Comparison of ENCODE assay signal across 25 cellular contexts in genomic region chr1:30472009-30472408, GRCh38.
DNase-seq lines count a peak whose midpoint lies in the region; ATAC-seq and TF ChIP-seq lines count a peak whose summit lies in the region.
"Had no signal": no experiment of that assay in that cellular context is flagged by ENCODE, and none has a peak within 500 bp of the region (broad histone marks: within the 10 kb centered on the region; RNA-seq: fewer than 3 reads in every experiment).

No MANE protein-coding gene starts in this region.

- ATAC-seq in Right ventricle myocardium superior (ENCODE audit: poor library complexity) (no peak), GM19467 (IDR thresholded peaks at IDR 0.05; ENCODE audit: unreplicated experiment) (no peak), GM18861 (IDR thresholded peaks at IDR 0.05; ENCODE audit: unreplicated experiment) (no peak), GM18858 (IDR thresholded peaks at IDR 0.05; ENCODE audit: unreplicated experiment) (no peak)

- no peak overlapping the region for H3K4me3 ChIP-seq in sigmoid colon
- H3K4me3 ChIP-seq: HAP-1, K562, PC-9 had no signal

- TF ChIP-seq CTCF in sigmoid colon (IDR thresholded peaks at IDR 0.05) = no peak

- intact Hi-C loops in cardiac septum (cut with DNase I) = no loop called here
- intact Hi-C loops in Right ventricle myocardium superior (cut with DNase I) = no loop called here
- intact Hi-C loops in sigmoid colon (cut with DNase I) = no loop called here

- H3K27me3 ChIP-seq in sigmoid colon = no peaks in the 10 kb centered on the region

- H3K9me3 ChIP-seq in sigmoid colon = no peaks in the 10 kb centered on the region
- H3K9me3 ChIP-seq: HAP-1 had no signal

- H3K27ac ChIP-seq in sigmoid colon = no peak overlapping the region
- H3K27ac ChIP-seq: PC-9 had no signal

- no peak for TF ChIP-seq POLR2A in sigmoid colon (IDR thresholded peaks at IDR 0.05)

- WGBS in sigmoid colon, 2 donors = 39 to 69% methylated on average over 4 of the region's 4 CpGs

- TF ChIP-seq EP300 in sigmoid colon (IDR thresholded peaks at IDR 0.05) = no peak

- H3K4me1 ChIP-seq in sigmoid colon = no peaks in the 10 kb centered on the region
- H3K4me1 ChIP-seq: HAP-1 had no signal

- DNase-seq in cardiac septum (ENCODE audit: low spot score) = peak; percentile 33
- no peak for DNase-seq in Right ventricle myocardium superior
- peak; percentile 49 for DNase-seq in mesenteric fat pad (ENCODE audit: low spot score)
- peak; percentile 18 for DNase-seq in sigmoid colon
- DNase-seq: C1 segment of cervical spinal cord; CD4-positive, alpha-beta memory T cell; COR-L47; DMS53; GOT3; HFFc6; Kasumi-1; NCI-H1092 treated with DMSO at 0.1 percent for 48 hours; NCI-H1436 treated with DMSO at 0.1 percent for 48 hours; NCI-H187 treated with DMSO at 0.1 percent for 48 hours; NCI-H446; NCI-H524 treated with DMSO at 0.1 percent for 48 hours; NCI-H774; PC-9; RPMI8226; SHP77 had no signal

- H3K36me3 ChIP-seq in sigmoid colon = no peaks in the 10 kb centered on the region
- H3K36me3 ChIP-seq: HAP-1 had no signal
